1 cellular context compared by ENCODE assay signal in the genomic region with DNA sequence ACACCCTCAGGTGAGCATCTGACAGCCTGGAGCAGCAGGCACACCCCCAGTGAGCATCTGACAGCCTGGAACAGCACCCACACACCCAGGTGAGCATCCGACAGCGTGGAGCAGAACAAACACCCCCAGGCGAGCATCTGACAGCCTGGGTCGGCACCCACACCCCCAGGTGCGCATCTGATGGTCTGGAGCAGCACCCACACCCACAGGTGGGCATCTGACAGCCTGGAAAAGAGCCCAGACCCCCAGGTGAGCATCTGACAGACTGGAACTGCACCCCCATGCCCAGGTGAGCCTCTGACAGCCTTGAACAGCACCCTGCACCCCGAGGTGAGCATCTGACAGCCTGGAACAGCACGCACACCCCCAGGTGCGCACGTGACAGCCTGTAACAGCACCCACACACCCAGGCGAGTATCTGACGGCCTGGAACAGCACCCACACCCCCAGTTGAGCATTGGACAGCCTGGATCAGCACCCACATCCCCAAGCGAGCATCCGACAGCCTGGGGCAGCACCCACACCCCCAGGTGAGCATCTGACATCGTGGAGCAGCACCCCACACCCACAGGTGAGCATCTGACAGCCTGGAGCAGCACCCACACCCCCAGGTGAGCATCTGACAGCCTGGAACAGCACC. TPM values are rescaled to one million over a fixed set of nuclear protein-coding genes. Genes with fewer than 3 reads are reported as not detected.
"Had no signal": no experiment of that assay in that cellular context is flagged by ENCODE, and none has a peak within 500 bp of the region (broad histone marks: within the 10 kb centered on the region; RNA-seq: fewer than 3 reads in every experiment).

No MANE protein-coding gene starts in this region.

RNA-seq across cellular contexts. Expression of gene TTC34, which starts 51.3 kb away (rescaled TPM):
- total RNA-seq: gastrocnemius medialis had no signal
